In genomic region chr3:162196964-162197363, GRCh38 we compare ENCODE assay signal across 1 cellular context.
TF ChIP-seq lines count a peak whose summit lies in the region.

No MANE protein-coding gene starts in this region.

TF ChIP-seq in GM23338, 12 proteins besides CTCF, POLR2A, EP300 and RAD21:
- TF ChIP-seq REST (IDR thresholded peaks at IDR 0.05; ENCODE audit: unreplicated experiment) (no peak), JUNB (IDR thresholded peaks at IDR 0.05; ENCODE audit: unreplicated experiment) (no peak), STAT1 (IDR thresholded peaks at IDR 0.05; ENCODE audit: unreplicated experiment) (no peak), CREB1 (CRISPR knock-in tag; IDR thresholded peaks at IDR 0.05; ENCODE audit: low read depth) (no peak), ZNF114 (CRISPR knock-in tag; IDR thresholded peaks at IDR 0.05) (no peak), ZNF331 (CRISPR knock-in tag; IDR thresholded peaks at IDR 0.05; ENCODE audit: low read depth) (no peak), EZH2 (IDR thresholded peaks at IDR 0.05; ENCODE audit: low read depth, unreplicated experiment) (no peak), ZNF462 (CRISPR knock-in tag; IDR thresholded peaks at IDR 0.05) (no peak), EZH2phosphoT487 (IDR thresholded peaks at IDR 0.05; ENCODE audit: unreplicated experiment) (no peak), ETS1 (IDR thresholded peaks at IDR 0.05) (no peak), POLR2AphosphoS5 (IDR thresholded peaks at IDR 0.05; ENCODE audit: low read depth) (no peak), NANOG (IDR thresholded peaks at IDR 0.05; ENCODE audit: borderline replicate concordance) (no peak)
